ENCODE assay signal across 8 cellular contexts in the genomic region with DNA sequence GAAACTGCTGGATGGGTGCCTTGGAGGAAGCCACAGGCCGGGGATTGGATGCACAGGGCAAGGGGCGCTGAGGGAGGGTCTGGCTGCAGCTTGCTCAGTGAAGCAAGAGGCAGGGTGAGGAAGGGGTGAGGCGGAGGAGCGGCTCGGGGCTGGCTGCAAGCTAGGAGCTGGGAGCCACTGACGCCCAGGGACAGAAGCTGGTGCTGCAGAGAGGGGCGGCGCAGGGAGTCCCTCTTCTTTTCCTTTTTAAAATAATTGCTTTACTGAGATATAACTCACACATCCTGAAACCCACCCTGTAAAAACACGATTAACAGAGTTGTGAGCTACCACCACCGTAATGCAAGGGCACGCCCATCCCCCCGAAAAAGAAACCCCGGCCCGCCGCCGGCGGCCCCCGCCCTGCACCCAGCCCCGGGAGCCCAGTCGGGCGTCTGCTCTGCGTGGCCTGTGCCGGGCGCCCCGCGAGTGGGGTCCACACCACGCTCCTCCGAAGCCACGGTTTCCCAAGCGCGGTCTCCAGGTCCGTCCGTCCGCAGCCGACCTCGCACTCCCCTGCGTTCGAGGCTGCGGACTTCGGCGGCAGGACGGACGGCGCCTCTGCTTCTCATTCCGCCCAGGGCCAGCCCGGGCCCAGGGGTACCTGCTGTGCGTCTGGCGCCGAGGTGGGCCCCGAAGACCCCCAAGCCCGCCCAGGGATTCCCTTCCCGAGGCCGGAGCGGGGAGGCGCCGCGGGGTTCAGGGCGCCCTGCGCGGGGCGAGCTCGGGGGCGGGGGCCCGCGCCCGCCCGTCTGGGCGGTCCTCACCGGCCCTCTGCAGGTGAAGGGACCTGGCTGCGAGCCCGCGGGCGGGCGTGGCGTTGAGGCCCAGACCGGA.
DNase-seq lines count a peak whose midpoint lies in the region; ATAC-seq and TF ChIP-seq lines count a peak whose summit lies in the region.

No MANE protein-coding gene starts in this region.

- no peak for TF ChIP-seq RAD21 in Ishikawa (IDR thresholded peaks at IDR 0.05; ENCODE audit: low read depth)

- H3K4me3 ChIP-seq in WERI-Rb-1 (ENCODE audit: low read depth, low read length) = peak overlapping the region; percentile 89

- H3K36me3 ChIP-seq in WERI-Rb-1 = peaks cover 19% of the 10 kb centered on the region

- H3K9me3 ChIP-seq in WERI-Rb-1 (ENCODE audit: severe bottlenecking) = no peaks in the 10 kb centered on the region

- peak; percentile 74 for DNase-seq in ELF-1 (ENCODE audit: low read depth, low spot score)
- peak; percentile 68 for DNase-seq in WERI-Rb-1
- peak; percentile 53 for DNase-seq in cerebellar cortex (ENCODE audit: low spot score)
- peak; percentile 95 for DNase-seq in left kidney (ENCODE audit: low read depth, low spot score)
- DNase-seq in stimulated activated CD4-positive, alpha-beta T cell treated with anti-CD3 and anti-CD28 coated beads, Interleukin-4, amount 100 ng/mL, for 1 hour = peak; percentile 52
- no peak for DNase-seq in DMS153 (lab: John Stamatoyannopoulos, UW)

- peak; percentile 0 for ATAC-seq in GM21381 (IDR thresholded peaks at IDR 0.05; ENCODE audit: unreplicated experiment)

- peak overlapping the region; percentile 94 for H3K27ac ChIP-seq in WERI-Rb-1

- peak; percentile 30; the same call in 1 of the 2 replicates for TF ChIP-seq CTCF in WERI-Rb-1 (IDR thresholded peaks at IDR 0.05; ENCODE audit: low read depth, low read length)

- no peaks in the 10 kb centered on the region for H3K27me3 ChIP-seq in WERI-Rb-1 (ENCODE audit: insufficient read depth, low read depth, severe bottlenecking)

- no peak for TF ChIP-seq EP300 in Ishikawa (IDR thresholded peaks at IDR 0.05; ENCODE audit: borderline replicate concordance)

TF ChIP-seq in Ishikawa, 13 proteins besides CTCF, POLR2A, EP300 and RAD21:
- TF ChIP-seq ZBTB7A (IDR thresholded peaks at IDR 0.05; ENCODE audit: low read depth) = peak; percentile 69; the same call in 1 of the 2 replicates
- 0 out of 2 replicates have a peak, but pooled peaks have one; percentile 8 for TF ChIP-seq TAF1 (IDR thresholded peaks at IDR 0.05; ENCODE audit: low read depth)
- TF ChIP-seq, protein P1, sequence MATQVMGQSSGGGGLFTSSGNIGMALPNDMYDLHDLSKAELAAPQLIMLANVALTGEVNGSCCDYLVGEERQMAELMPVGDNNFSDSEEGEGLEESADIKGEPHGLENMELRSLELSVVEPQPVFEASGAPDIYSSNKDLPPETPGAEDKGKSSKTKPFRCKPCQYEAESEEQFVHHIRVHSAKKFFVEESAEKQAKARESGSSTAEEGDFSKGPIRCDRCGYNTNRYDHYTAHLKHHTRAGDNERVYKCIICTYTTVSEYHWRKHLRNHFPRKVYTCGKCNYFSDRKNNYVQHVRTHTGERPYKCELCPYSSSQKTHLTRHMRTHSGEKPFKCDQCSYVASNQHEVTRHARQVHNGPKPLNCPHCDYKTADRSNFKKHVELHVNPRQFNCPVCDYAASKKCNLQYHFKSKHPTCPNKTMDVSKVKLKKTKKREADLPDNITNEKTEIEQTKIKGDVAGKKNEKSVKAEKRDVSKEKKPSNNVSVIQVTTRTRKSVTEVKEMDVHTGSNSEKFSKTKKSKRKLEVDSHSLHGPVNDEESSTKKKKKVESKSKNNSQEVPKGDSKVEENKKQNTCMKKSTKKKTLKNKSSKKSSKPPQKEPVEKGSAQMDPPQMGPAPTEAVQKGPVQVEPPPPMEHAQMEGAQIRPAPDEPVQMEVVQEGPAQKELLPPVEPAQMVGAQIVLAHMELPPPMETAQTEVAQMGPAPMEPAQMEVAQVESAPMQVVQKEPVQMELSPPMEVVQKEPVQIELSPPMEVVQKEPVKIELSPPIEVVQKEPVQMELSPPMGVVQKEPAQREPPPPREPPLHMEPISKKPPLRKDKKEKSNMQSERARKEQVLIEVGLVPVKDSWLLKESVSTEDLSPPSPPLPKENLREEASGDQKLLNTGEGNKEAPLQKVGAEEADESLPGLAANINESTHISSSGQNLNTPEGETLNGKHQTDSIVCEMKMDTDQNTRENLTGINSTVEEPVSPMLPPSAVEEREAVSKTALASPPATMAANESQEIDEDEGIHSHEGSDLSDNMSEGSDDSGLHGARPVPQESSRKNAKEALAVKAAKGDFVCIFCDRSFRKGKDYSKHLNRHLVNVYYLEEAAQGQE (IDR thresholded peaks at IDR 0.05; ENCODE audit: low read depth) = no peak
